10 cellular contexts compared by ENCODE assay signal in genomic region chr3:128243602-128244504, GRCh38.
"Had no signal": no experiment of that assay in that cellular context is flagged by ENCODE, and none has a peak within 500 bp of the region (broad histone marks: within the 10 kb centered on the region; RNA-seq: fewer than 3 reads in every experiment).

No MANE protein-coding gene starts in this region.

- H3K9me3 Mint-ChIP-seq: activated T-cell treated with anti-CD3 and anti-CD28 coated beads, Interleukin-2, amount 50 U/mL, for 24 hours; brain; mesothelial cell of epicardium had no signal

- H3K4me3 ChIP-seq: tibial artery had no signal

- H3K9me3 ChIP-seq: tibial artery had no signal

- H3K27ac ChIP-seq: tibial artery had no signal

- DNase-seq: activated CD4-positive, alpha-beta T cell treated with anti-CD3 and anti-CD28 coated beads for 1 hour; activated naive CD4-positive, alpha-beta T cell treated with Interleukin-2 at 50 U/mL for 16 hours; activated T-cell treated with anti-CD3 and anti-CD28 coated beads, Interleukin-2, amount 50 U/mL, for 24 hours; amniotic stem cell; hippocampal formation; retina; T-helper 9 cell; tibial artery had no signal

- H3K4me3 Mint-ChIP-seq: activated T-cell treated with anti-CD3 and anti-CD28 coated beads, Interleukin-2, amount 50 U/mL, for 24 hours; brain; mesothelial cell of epicardium had no signal

- H3K4me1 ChIP-seq: tibial artery had no signal

- H3K27me3 Mint-ChIP-seq: activated T-cell treated with anti-CD3 and anti-CD28 coated beads, Interleukin-2, amount 50 U/mL, for 24 hours; brain had no signal

- H3K27me3 ChIP-seq: tibial artery had no signal

- H3K27ac Mint-ChIP-seq: mesothelial cell of epicardium had no signal
